ENCODE assay signal across 16 cellular contexts in the genomic region with DNA sequence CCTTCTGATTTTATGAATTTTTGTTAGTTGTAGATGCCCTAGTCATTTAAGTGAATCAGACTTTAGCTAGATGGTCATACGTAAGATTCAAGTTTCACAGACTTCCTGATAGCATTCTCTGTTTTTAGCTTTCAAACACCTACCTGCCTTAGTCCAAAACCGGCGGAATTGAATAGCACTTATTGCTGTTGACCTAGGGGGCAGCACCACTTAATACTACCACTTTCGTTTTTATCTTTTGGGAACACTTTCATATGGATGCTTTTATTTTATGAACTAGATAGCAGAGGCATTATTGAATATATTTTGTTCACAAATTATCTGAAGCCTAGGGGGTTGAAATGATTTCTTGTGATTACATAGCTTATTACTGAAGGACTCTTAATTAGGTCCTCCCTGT. TPM values are rescaled to one million over a fixed set of nuclear protein-coding genes. Genes with fewer than 3 reads are reported as not detected.
DNase-seq lines count a peak whose midpoint lies in the region; ATAC-seq and TF ChIP-seq lines count a peak whose summit lies in the region.
"Had no signal": no experiment of that assay in that cellular context is flagged by ENCODE, and none has a peak within 500 bp of the region (broad histone marks: within the 10 kb centered on the region; RNA-seq: fewer than 3 reads in every experiment).

No MANE protein-coding gene starts in this region.

- in situ Hi-C loops in GM13977 (cut with MboI; ENCODE audit: low pct_unique_long_range_greater_than_20kb, low sequenced_read_pairs, unreplicated experiment): no loop called here

- H3K27ac Mint-ChIP-seq in endodermal cell (no peak overlapping the region), osteocyte (ENCODE audit: unreplicated experiment) (no peak overlapping the region)
- peak overlapping the region in 1 of 10 donors; percentile 9 for H3K27ac Mint-ChIP-seq in naive thymus-derived CD8-positive, alpha-beta T cell
- H3K27ac Mint-ChIP-seq: activated naive CD8-positive, alpha-beta T cell treated with anti-CD3 and anti-CD28 coated beads, Interleukin-2, amount 50 U/mL, for 24 hours; T-cell had no signal

- H3K36me3 Mint-ChIP-seq in endodermal cell (ENCODE audit: low read depth) (peaks cover 66% of the 10 kb centered on the region), osteocyte (ENCODE audit: unreplicated experiment) (peaks cover 45% of the 10 kb centered on the region)
- peaks cover 11 to 90% (median 26%) of the 10 kb centered on the region in 3 donors for H3K36me3 Mint-ChIP-seq in naive thymus-derived CD8-positive, alpha-beta T cell

- H3K4me3 ChIP-seq in endodermal cell (ENCODE audit: low read length): no peak overlapping the region
- H3K4me3 ChIP-seq: esophagus muscularis mucosa, lung had no signal

- no peak overlapping the region for H3K9ac ChIP-seq in endodermal cell (ENCODE audit: extremely low read depth, low read length, poor library complexity, severe bottlenecking)

- H3K27me3 ChIP-seq in endodermal cell (ENCODE audit: control insufficient read depth, insufficient read depth, low read length, poor library complexity, severe bottlenecking): no peaks in the 10 kb centered on the region
- H3K27me3 ChIP-seq: esophagus muscularis mucosa, neutrophil had no signal

- POLR2A ChIA-PET in naive thymus-derived CD8-positive, alpha-beta T cell (lab: Charles Lee): no interaction called here

- H3K4me1 Mint-ChIP-seq in endodermal cell (no peaks in the 10 kb centered on the region), osteocyte (ENCODE audit: unreplicated experiment) (no peaks in the 10 kb centered on the region)
- H3K4me1 Mint-ChIP-seq in naive thymus-derived CD8-positive, alpha-beta T cell: peaks cover 0 to 10% (median under 1%) of the 10 kb centered on the region in 4 donors
- H3K4me1 Mint-ChIP-seq: activated naive CD8-positive, alpha-beta T cell treated with anti-CD3 and anti-CD28 coated beads, Interleukin-2, amount 50 U/mL, for 24 hours had no signal

- H3K9me3 ChIP-seq in endodermal cell (ENCODE audit: control insufficient read depth, low read length): peaks cover 12% of the 10 kb centered on the region
- H3K9me3 ChIP-seq: esophagus muscularis mucosa, neutrophil had no signal

- H3K4me3 Mint-ChIP-seq in endodermal cell: no peak overlapping the region
- no peak overlapping the region for H3K4me3 Mint-ChIP-seq in osteocyte (ENCODE audit: unreplicated experiment)
- H3K4me3 Mint-ChIP-seq in naive thymus-derived CD8-positive, alpha-beta T cell: no peak overlapping the region
- H3K4me3 Mint-ChIP-seq: activated naive CD8-positive, alpha-beta T cell treated with anti-CD3 and anti-CD28 coated beads, Interleukin-2, amount 50 U/mL, for 24 hours; T-cell had no signal

- no peaks in the 10 kb centered on the region for H3K4me1 ChIP-seq in endodermal cell (ENCODE audit: control insufficient read depth, insufficient read depth, low read length)
- H3K4me1 ChIP-seq: esophagus muscularis mucosa had no signal

- H3K27me3 Mint-ChIP-seq in endodermal cell (ENCODE audit: insufficient read depth) (no peaks in the 10 kb centered on the region), osteocyte (ENCODE audit: unreplicated experiment) (no peaks in the 10 kb centered on the region)
- H3K27me3 Mint-ChIP-seq in naive thymus-derived CD8-positive, alpha-beta T cell: no peaks in the 10 kb centered on the region
- H3K27me3 Mint-ChIP-seq: activated naive CD8-positive, alpha-beta T cell treated with anti-CD3 and anti-CD28 coated beads, Interleukin-2, amount 50 U/mL, for 24 hours; T-cell had no signal

- DNase-seq in GM13977 (ENCODE audit: low spot score) (no peak), NCI-H1694 (lab: John Stamatoyannopoulos, UW) (peak; percentile 17), endodermal cell (no peak), osteocyte (ENCODE audit: extremely low spot score, unreplicated experiment) (no peak), inferior parietal cortex (ENCODE audit: extremely low spot score) (no peak)
- no peak for DNase-seq in naive thymus-derived CD8-positive, alpha-beta T cell
- DNase-seq: activated naive CD8-positive, alpha-beta T cell treated with anti-CD3 and anti-CD28 coated beads, Interleukin-2, amount 50 U/mL, for 24 hours; NCI-H1092; NCI-H2227 treated with DMSO at 0.1 percent for 48 hours; T-cell had no signal

- H3K36me3 ChIP-seq in endodermal cell (ENCODE audit: control insufficient read depth, insufficient read depth, low read length): peaks cover 63% of the 10 kb centered on the region

- no peak for ATAC-seq in naive thymus-derived CD8-positive, alpha-beta T cell
- ATAC-seq in GM21737 (IDR thresholded peaks at IDR 0.05; ENCODE audit: unreplicated experiment): no peak
- no peak for ATAC-seq in GM21360 (IDR thresholded peaks at IDR 0.05; ENCODE audit: unreplicated experiment)
- ATAC-seq: activated CD4-positive, CD25-positive, alpha-beta regulatory T cell treated with anti-CD3 and anti-CD28 coated beads, Interleukin-2, amount 50 U/mL, for 24 hours; activated naive CD8-positive, alpha-beta T cell treated with anti-CD3 and anti-CD28 coated beads, Interleukin-2, amount 50 U/mL, for 24 hours; T-cell had no signal

- no peak overlapping the region for H3K27ac ChIP-seq in endodermal cell (ENCODE audit: low read depth, low read length)
- H3K27ac ChIP-seq: esophagus muscularis mucosa, neutrophil had no signal

- 83 to 84% methylated on average over 1 to 4 of the region's 4 CpGs for WGBS in endodermal cell (ENCODE audit: insufficient coverage in 1 of 2, insufficient read length in 1 of 2), 2 experiments

- H3K9me3 Mint-ChIP-seq in endodermal cell: peaks cover 6% of the 10 kb centered on the region
- no peaks in the 10 kb centered on the region for H3K9me3 Mint-ChIP-seq in osteocyte (ENCODE audit: unreplicated experiment)
- no peaks in the 10 kb centered on the region for H3K9me3 Mint-ChIP-seq in naive thymus-derived CD8-positive, alpha-beta T cell
- H3K9me3 Mint-ChIP-seq: activated naive CD8-positive, alpha-beta T cell treated with anti-CD3 and anti-CD28 coated beads, Interleukin-2, amount 50 U/mL, for 24 hours; T-cell had no signal

- TF ChIP-seq CTCF in GM13977 (IDR thresholded peaks at IDR 0.05; ENCODE audit: extremely low read depth, insufficient read depth, missing control alignments): peak; percentile 15
- peak; percentile 72 for TF ChIP-seq CTCF in endodermal cell (conservative IDR thresholded peaks at IDR 0.05)
- TF ChIP-seq CTCF in osteocyte (IDR thresholded peaks at IDR 0.05): peak; percentile 33

RNA-seq across cellular contexts. Expression of a gene that starts 31.5 kb away (rescaled TPM):
- 10 to 100 TPM; 26.9 to 31.6 TPM for total RNA-seq in endodermal cell
- polyA plus RNA-seq in endodermal cell (2013, experiment 1 of 2): 21.1 TPM
- 18.1 TPM for polyA plus RNA-seq in endodermal cell (2013, experiment 2 of 2)
- 20.2 and 20.4 TPM in 2 replicates for total RNA-seq in osteocyte
- 10 to 100 TPM; 28.4 to 32.4 TPM for total RNA-seq in naive thymus-derived CD8-positive, alpha-beta T cell
- 10 to 100 TPM in 2 of 3 donors, 1 to 10 TPM in 1; 6.9 to 17.4 (median 11.6) TPM for polyA plus RNA-seq in naive thymus-derived CD8-positive, alpha-beta T cell

RNA-seq across cellular contexts. Expression of a gene that starts 31.5 kb away (rescaled TPM):
- total RNA-seq in endodermal cell: 10 to 100 TPM; 66.7 to 68.6 TPM
- polyA plus RNA-seq in endodermal cell (2013, experiment 1 of 2): 57.3 TPM
- 57.2 TPM for polyA plus RNA-seq in endodermal cell (2013, experiment 2 of 2)
- total RNA-seq in osteocyte: 63.5 and 63.8 TPM in 2 replicates
- 10 to 100 TPM; 11.8 to 15.2 TPM for total RNA-seq in naive thymus-derived CD8-positive, alpha-beta T cell
- 1 to 10 TPM; 5.7 to 9.0 (median 7.4) TPM for polyA plus RNA-seq in naive thymus-derived CD8-positive, alpha-beta T cell

RNA-seq across cellular contexts. Expression of a gene that starts 51.5 kb away (rescaled TPM):
- total RNA-seq in endodermal cell: 10 to 100 TPM; 17.0 to 22.8 TPM
- 20.9 TPM for polyA plus RNA-seq in endodermal cell (2013, experiment 1 of 2)
- 22.2 TPM for polyA plus RNA-seq in endodermal cell (2013, experiment 2 of 2)
- 34.4 and 35.7 TPM in 2 replicates for total RNA-seq in osteocyte
- 1 to 10 TPM; 6.8 to 6.9 TPM for total RNA-seq in naive thymus-derived CD8-positive, alpha-beta T cell
- 10 to 100 TPM; 13.8 to 17.4 (median 14.3) TPM for polyA plus RNA-seq in naive thymus-derived CD8-positive, alpha-beta T cell

Comparison
In these comparisons a context has a peak if more than half of its experiments do, and no peak if none do; other contexts are left out.
1. CTCF ChIP-seq: peak in every context shown above with its lines; median percentile 72 in endodermal cell; 33 in osteocyte; 15 in GM13977.